1 cellular context compared by ENCODE assay signal in the genomic region with DNA sequence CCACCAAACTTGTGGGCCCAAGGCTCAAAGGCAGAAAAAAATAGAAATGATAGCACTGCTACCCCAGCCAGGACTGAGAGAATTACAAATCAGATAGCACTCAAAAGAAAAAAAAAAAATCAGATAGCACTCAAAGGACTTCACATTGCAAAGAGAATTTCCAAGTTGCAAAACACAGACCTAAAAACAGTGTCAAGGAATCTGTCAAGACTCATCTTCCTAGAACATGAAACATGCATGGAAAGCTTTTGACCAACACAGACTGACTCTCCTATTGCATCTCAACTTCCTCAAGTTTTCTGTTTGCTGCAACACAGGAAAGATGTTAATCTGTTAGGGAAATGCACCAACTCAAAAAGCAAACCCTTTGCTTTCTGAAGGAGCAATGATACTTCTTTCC.
TF ChIP-seq lines count a peak whose summit lies in the region.

No MANE protein-coding gene starts in this region.

TF ChIP-seq in SK-N-SH, 30 proteins besides CTCF, POLR2A, EP300 and RAD21:
- TF ChIP-seq RXRA (IDR thresholded peaks at IDR 0.05; ENCODE audit: borderline replicate concordance, low read depth) (no peak), ELF1 (IDR thresholded peaks at IDR 0.05) (no peak), GATA2 (CRISPR knock-in tag; IDR thresholded peaks at IDR 0.05) (no peak), YY1 (IDR thresholded peaks at IDR 0.05; ENCODE audit: low read depth) (no peak), RCOR1 (IDR thresholded peaks at IDR 0.05; ENCODE audit: low read length) (no peak), POLR2AphosphoS5 (IDR thresholded peaks at IDR 0.05; ENCODE audit: low read depth, low read length) (no peak), MAX (IDR thresholded peaks at IDR 0.05; ENCODE audit: low read depth) (no peak), EZH2phosphoT487 (IDR thresholded peaks at IDR 0.05; ENCODE audit: borderline replicate concordance, low read depth) (no peak), NFIC (IDR thresholded peaks at IDR 0.05; ENCODE audit: borderline replicate concordance) (no peak), SMC3 (IDR thresholded peaks at IDR 0.05; ENCODE audit: low read depth, low read length) (no peak), FOXJ3 (CRISPR knock-in tag; IDR thresholded peaks at IDR 0.05) (no peak), RFX5 (IDR thresholded peaks at IDR 0.05; ENCODE audit: low read length) (no peak)
- TF ChIP-seq, protein P1, sequence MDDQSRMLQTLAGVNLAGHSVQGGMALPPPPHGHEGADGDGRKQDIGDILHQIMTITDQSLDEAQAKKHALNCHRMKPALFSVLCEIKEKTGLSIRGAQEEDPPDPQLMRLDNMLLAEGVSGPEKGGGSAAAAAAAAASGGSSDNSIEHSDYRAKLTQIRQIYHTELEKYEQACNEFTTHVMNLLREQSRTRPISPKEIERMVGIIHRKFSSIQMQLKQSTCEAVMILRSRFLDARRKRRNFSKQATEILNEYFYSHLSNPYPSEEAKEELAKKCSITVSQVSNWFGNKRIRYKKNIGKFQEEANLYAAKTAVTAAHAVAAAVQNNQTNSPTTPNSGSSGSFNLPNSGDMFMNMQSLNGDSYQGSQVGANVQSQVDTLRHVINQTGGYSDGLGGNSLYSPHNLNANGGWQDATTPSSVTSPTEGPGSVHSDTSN (IDR thresholded peaks at IDR 0.05): no peak
